1 cellular context compared by ENCODE assay signal in the genomic region with DNA sequence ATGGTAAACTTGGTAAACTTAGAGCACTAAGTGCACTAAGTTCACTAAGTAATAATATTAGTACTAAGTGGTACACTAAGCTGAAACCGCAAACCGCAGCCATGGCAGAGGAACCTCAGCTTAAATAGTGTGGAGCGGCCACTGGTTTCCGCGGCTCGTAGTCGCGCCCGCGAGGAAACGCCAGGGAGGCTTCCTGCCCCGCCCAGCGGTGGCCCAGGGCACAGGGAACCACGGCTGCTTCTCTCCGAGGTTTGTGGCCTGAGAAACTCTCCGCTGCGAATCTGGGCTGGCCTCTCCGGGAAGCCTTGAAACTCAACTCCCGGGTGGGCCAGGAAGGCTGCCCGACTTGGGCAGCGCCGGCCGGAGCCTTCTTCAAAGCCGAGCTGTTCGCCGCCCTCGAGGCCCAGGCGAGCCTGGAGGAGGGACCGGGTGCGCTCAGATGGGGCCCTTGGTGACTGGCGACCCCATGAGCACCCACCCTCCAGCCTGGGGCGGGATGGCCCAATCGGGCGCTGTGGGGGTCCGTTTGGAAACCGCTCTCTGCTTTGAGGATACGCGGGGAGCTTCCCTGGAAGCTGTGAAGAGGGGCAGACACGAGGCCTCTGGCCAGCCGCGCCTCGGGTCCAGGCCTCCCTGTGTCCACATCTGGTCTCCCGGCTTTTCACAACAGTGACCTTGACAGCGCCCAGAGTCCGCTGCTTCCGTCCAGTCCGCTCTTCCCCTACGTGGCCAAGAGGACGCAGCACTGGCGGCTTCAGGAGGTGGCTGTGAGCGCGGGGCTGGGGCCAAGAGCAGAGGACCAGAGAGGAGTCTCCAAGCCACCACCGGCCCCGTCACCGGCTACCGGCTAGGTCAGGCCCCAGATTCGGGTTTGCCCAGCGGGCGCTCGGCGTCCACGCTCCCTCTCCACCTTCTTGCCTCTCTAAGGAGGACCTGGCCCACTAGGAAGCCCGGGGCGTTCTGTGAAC.
TF ChIP-seq lines count a peak whose summit lies in the region.

No MANE protein-coding gene starts in this region.

TF ChIP-seq in HepG2, 621 proteins besides CTCF, POLR2A, EP300 and RAD21 (continued from another document):
- TF ChIP-seq, protein P1, sequence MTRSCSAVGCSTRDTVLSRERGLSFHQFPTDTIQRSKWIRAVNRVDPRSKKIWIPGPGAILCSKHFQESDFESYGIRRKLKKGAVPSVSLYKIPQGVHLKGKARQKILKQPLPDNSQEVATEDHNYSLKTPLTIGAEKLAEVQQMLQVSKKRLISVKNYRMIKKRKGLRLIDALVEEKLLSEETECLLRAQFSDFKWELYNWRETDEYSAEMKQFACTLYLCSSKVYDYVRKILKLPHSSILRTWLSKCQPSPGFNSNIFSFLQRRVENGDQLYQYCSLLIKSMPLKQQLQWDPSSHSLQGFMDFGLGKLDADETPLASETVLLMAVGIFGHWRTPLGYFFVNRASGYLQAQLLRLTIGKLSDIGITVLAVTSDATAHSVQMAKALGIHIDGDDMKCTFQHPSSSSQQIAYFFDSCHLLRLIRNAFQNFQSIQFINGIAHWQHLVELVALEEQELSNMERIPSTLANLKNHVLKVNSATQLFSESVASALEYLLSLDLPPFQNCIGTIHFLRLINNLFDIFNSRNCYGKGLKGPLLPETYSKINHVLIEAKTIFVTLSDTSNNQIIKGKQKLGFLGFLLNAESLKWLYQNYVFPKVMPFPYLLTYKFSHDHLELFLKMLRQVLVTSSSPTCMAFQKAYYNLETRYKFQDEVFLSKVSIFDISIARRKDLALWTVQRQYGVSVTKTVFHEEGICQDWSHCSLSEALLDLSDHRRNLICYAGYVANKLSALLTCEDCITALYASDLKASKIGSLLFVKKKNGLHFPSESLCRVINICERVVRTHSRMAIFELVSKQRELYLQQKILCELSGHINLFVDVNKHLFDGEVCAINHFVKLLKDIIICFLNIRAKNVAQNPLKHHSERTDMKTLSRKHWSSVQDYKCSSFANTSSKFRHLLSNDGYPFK (CRISPR knock-in tag; IDR thresholded peaks at IDR 0.05; ENCODE audit: borderline replicate concordance), result no peak; the same call in 1 of the 2 replicates
- TF ChIP-seq THAP11 (CRISPR knock-in tag; IDR thresholded peaks at IDR 0.05) (peak; percentile 26; the same call in 1 of the 2 replicates), ESRRA (CRISPR knock-in tag; IDR thresholded peaks at IDR 0.05; ENCODE audit: low read depth) (no peak), FOSL2 (CRISPR knock-in tag; IDR thresholded peaks at IDR 0.05) (no peak), SP5 (CRISPR knock-in tag; IDR thresholded peaks at IDR 0.05; ENCODE audit: borderline replicate concordance, low read depth) (no peak), ZNF362 (CRISPR knock-in tag; IDR thresholded peaks at IDR 0.05; ENCODE audit: borderline replicate concordance) (no peak), CC2D1A (CRISPR knock-in tag; IDR thresholded peaks at IDR 0.05) (no peak), ZNF232 (CRISPR knock-in tag; IDR thresholded peaks at IDR 0.05; ENCODE audit: borderline replicate concordance) (no peak), TOE1 (CRISPR knock-in tag; IDR thresholded peaks at IDR 0.05) (no peak), BHLHE40 (IDR thresholded peaks at IDR 0.05; ENCODE audit: low read length) (no peak), FOXA3 (CRISPR knock-in tag; IDR thresholded peaks at IDR 0.05) (peak; percentile 50), ZNF770 (CRISPR knock-in tag; IDR thresholded peaks at IDR 0.05) (peak; percentile 87), NFE2L1 (CRISPR knock-in tag; IDR thresholded peaks at IDR 0.05; ENCODE audit: borderline replicate concordance) (no peak), RCOR2 (CRISPR knock-in tag; IDR thresholded peaks at IDR 0.05) (no peak), SYNCRIP (IDR thresholded peaks at IDR 0.05; ENCODE audit: insufficient read depth, low read depth, low read length) (no peak), HNF4A (CRISPR knock-in tag; IDR thresholded peaks at IDR 0.05) (peak; percentile 39; the same call in 1 of the 2 replicates), NBN (conservative IDR thresholded peaks at IDR 0.05) (no peak), ZNF34 (CRISPR knock-in tag; IDR thresholded peaks at IDR 0.05; ENCODE audit: borderline replicate concordance) (no peak), ZFYVE20 (CRISPR knock-in tag; IDR thresholded peaks at IDR 0.05; ENCODE audit: borderline replicate concordance, low read depth) (no peak), ZFP1 (CRISPR knock-in tag; IDR thresholded peaks at IDR 0.05) (no peak), PTBP1 (IDR thresholded peaks at IDR 0.05; ENCODE audit: low read depth, low read length, poor library complexity, severe bottlenecking) (no peak), ZBTB21 (CRISPR knock-in tag; IDR thresholded peaks at IDR 0.05) (no peak), TFDP2 (CRISPR knock-in tag; IDR thresholded peaks at IDR 0.05) (no peak), FOXP1 (IDR thresholded peaks at IDR 0.05) (no peak), FOXP1 (CRISPR knock-in tag; IDR thresholded peaks at IDR 0.05) (no peak), ZNF660 (CRISPR knock-in tag; IDR thresholded peaks at IDR 0.05; ENCODE audit: borderline replicate concordance, low read depth) (no peak), ATRX (CRISPR knock-in tag; IDR thresholded peaks at IDR 0.05; ENCODE audit: borderline replicate concordance) (no peak), DMAP1 (CRISPR knock-in tag; IDR thresholded peaks at IDR 0.05) (no peak), HCFC1 (IDR thresholded peaks at IDR 0.05; ENCODE audit: low read depth, low read length) (no peak)
- TF ChIP-seq, protein P2, sequence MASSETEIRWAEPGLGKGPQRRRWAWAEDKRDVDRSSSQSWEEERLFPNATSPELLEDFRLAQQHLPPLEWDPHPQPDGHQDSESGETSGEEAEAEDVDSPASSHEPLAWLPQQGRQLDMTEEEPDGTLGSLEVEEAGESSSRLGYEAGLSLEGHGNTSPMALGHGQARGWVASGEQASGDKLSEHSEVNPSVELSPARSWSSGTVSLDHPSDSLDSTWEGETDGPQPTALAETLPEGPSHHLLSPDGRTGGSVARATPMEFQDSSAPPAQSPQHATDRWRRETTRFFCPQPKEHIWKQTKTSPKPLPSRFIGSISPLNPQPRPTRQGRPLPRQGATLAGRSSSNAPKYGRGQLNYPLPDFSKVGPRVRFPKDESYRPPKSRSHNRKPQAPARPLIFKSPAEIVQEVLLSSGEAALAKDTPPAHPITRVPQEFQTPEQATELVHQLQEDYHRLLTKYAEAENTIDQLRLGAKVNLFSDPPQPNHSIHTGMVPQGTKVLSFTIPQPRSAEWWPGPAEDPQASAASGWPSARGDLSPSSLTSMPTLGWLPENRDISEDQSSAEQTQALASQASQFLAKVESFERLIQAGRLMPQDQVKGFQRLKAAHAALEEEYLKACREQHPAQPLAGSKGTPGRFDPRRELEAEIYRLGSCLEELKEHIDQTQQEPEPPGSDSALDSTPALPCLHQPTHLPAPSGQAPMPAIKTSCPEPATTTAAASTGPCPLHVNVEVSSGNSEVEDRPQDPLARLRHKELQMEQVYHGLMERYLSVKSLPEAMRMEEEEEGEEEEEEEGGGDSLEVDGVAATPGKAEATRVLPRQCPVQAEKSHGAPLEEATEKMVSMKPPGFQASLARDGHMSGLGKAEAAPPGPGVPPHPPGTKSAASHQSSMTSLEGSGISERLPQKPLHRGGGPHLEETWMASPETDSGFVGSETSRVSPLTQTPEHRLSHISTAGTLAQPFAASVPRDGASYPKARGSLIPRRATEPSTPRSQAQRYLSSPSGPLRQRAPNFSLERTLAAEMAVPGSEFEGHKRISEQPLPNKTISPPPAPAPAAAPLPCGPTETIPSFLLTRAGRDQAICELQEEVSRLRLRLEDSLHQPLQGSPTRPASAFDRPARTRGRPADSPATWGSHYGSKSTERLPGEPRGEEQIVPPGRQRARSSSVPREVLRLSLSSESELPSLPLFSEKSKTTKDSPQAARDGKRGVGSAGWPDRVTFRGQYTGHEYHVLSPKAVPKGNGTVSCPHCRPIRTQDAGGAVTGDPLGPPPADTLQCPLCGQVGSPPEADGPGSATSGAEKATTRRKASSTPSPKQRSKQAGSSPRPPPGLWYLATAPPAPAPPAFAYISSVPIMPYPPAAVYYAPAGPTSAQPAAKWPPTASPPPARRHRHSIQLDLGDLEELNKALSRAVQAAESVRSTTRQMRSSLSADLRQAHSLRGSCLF (CRISPR knock-in tag; IDR thresholded peaks at IDR 0.05; ENCODE audit: borderline replicate concordance), result no peak
- TF ChIP-seq, protein P3, sequence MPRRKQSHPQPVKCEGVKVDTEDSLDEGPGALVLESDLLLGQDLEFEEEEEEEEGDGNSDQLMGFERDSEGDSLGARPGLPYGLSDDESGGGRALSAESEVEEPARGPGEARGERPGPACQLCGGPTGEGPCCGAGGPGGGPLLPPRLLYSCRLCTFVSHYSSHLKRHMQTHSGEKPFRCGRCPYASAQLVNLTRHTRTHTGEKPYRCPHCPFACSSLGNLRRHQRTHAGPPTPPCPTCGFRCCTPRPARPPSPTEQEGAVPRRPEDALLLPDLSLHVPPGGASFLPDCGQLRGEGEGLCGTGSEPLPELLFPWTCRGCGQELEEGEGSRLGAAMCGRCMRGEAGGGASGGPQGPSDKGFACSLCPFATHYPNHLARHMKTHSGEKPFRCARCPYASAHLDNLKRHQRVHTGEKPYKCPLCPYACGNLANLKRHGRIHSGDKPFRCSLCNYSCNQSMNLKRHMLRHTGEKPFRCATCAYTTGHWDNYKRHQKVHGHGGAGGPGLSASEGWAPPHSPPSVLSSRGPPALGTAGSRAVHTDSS (CRISPR knock-in tag; conservative IDR thresholded peaks at IDR 0.05), result no peak
- TF ChIP-seq, protein P4, sequence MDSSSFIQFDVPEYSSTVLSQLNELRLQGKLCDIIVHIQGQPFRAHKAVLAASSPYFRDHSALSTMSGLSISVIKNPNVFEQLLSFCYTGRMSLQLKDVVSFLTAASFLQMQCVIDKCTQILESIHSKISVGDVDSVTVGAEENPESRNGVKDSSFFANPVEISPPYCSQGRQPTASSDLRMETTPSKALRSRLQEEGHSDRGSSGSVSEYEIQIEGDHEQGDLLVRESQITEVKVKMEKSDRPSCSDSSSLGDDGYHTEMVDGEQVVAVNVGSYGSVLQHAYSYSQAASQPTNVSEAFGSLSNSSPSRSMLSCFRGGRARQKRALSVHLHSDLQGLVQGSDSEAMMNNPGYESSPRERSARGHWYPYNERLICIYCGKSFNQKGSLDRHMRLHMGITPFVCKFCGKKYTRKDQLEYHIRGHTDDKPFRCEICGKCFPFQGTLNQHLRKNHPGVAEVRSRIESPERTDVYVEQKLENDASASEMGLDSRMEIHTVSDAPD (CRISPR knock-in tag; IDR thresholded peaks at IDR 0.05), result no peak
TF ChIP-seq in HepG2: peak in this region for 71.
